ENCODE assay signal across 10 cellular contexts in the genomic region with DNA sequence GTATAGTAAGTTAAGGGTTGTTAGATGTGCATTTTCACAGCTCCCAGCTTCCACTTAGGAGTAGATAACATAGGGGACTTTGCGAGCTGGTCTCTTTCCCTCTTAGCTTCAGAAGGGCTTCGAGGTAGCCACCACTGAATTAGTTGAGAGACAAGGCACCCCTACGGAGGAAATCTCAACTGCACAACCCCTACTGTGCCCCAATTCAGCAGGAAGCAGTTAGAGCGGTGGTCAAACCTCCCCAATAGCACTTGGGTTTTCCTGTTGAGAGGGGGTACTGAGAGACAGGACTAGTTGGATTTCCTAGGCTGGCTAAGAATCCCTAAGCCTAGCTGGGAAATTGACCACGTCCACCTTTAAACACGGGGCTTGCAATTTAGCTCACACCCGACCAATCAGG. TPM values are rescaled to one million over a fixed set of nuclear protein-coding genes. Genes with fewer than 3 reads are reported as not detected.
DNase-seq lines count a peak whose midpoint lies in the region; ATAC-seq lines count a peak whose summit lies in the region.
"Had no signal": no experiment of that assay in that cellular context is flagged by ENCODE, and none has a peak within 500 bp of the region (broad histone marks: within the 10 kb centered on the region; RNA-seq: fewer than 3 reads in every experiment).

No MANE protein-coding gene starts in this region.

- H3K4me1 ChIP-seq in subcutaneous abdominal adipose tissue (ENCODE audit: control insufficient read depth in 5 of 5, insufficient read depth in 5 of 5, low read length in 5 of 5) = peaks cover 3 to 46% (median 43%) of the 10 kb centered on the region in 5 donors

- H3K9ac ChIP-seq in subcutaneous abdominal adipose tissue (ENCODE audit: low read length in 5 of 5) = no peak overlapping the region

- peaks cover 0 to 3% (median 0%) of the 10 kb centered on the region in 5 donors for H3K36me3 ChIP-seq in subcutaneous abdominal adipose tissue (ENCODE audit: control insufficient read depth in 5 of 5, insufficient read depth in 5 of 5, low read length in 5 of 5)

- DNase-seq in activated CD4-positive, alpha-beta T cell treated with anti-CD3 and anti-CD28 coated beads, Interleukin-2, amount 10 ng/mL, durations not matched to agents 24 days and 14 days = peak; percentile 64
- no peak for DNase-seq in activated CD4-positive, alpha-beta T cell treated with anti-CD3 and anti-CD28 coated beads for 4 hours
- DNase-seq in immature natural killer cell = peak; percentile 28 to 39 (median 38)
- DNase-seq: COR-L47, NCI-H524 had no signal

- peak overlapping the region; percentile 97 for H3K27ac Mint-ChIP-seq in activated CD4-positive, alpha-beta T cell treated with anti-CD3 and anti-CD28 coated beads, Interleukin-2, amount 10 ng/mL, durations not matched to agents 24 days and 14 days
- peak overlapping the region; percentile 88 for H3K27ac Mint-ChIP-seq in activated T-helper 17 cell treated with anti-CD3 and anti-CD28 coated beads, Interleukin-2, amount 50 U/mL, for 72 hours
- H3K27ac Mint-ChIP-seq in immature natural killer cell = peak overlapping the region; percentile 99 to 100 (median 99)

- peak overlapping the region; percentile 86 to 95 (median 93) for H3K4me3 ChIP-seq in subcutaneous abdominal adipose tissue (ENCODE audit: low read depth in 1 of 5, low read length in 5 of 5)

- ATAC-seq in activated T-helper 17 cell treated with anti-CD3 and anti-CD28 coated beads, Interleukin-2, amount 50 U/mL, for 72 hours (replicated peaks) = no peak
- ATAC-seq in HG02588 (IDR thresholded peaks at IDR 0.05; ENCODE audit: unreplicated experiment) (no peak), HG02798 (IDR thresholded peaks at IDR 0.05; ENCODE audit: poor library complexity, unreplicated experiment) (no peak), GM21390 (IDR thresholded peaks at IDR 0.05; ENCODE audit: unreplicated experiment) (no peak)

- peaks cover 14% of the 10 kb centered on the region for H3K36me3 Mint-ChIP-seq in activated CD4-positive, alpha-beta T cell treated with anti-CD3 and anti-CD28 coated beads, Interleukin-2, amount 10 ng/mL, durations not matched to agents 24 days and 14 days (ENCODE audit: low read depth)
- H3K36me3 Mint-ChIP-seq in activated T-helper 17 cell treated with anti-CD3 and anti-CD28 coated beads, Interleukin-2, amount 50 U/mL, for 72 hours (ENCODE audit: low read depth) = peaks cover 28% of the 10 kb centered on the region
- H3K36me3 Mint-ChIP-seq in immature natural killer cell = no peaks in the 10 kb centered on the region

- H3K9me3 Mint-ChIP-seq in activated CD4-positive, alpha-beta T cell treated with anti-CD3 and anti-CD28 coated beads, Interleukin-2, amount 10 ng/mL, durations not matched to agents 24 days and 14 days = no peaks in the 10 kb centered on the region
- no peaks in the 10 kb centered on the region for H3K9me3 Mint-ChIP-seq in activated T-helper 17 cell treated with anti-CD3 and anti-CD28 coated beads, Interleukin-2, amount 50 U/mL, for 72 hours
- H3K9me3 Mint-ChIP-seq in immature natural killer cell = no peaks in the 10 kb centered on the region

- peaks cover 0 to 5% (median 0%) of the 10 kb centered on the region in 5 donors for H3K9me3 ChIP-seq in subcutaneous abdominal adipose tissue (ENCODE audit: control insufficient read depth in 5 of 5, low read length in 5 of 5)

- H3K4me1 Mint-ChIP-seq in activated CD4-positive, alpha-beta T cell treated with anti-CD3 and anti-CD28 coated beads, Interleukin-2, amount 10 ng/mL, durations not matched to agents 24 days and 14 days = peaks cover 49% of the 10 kb centered on the region
- H3K4me1 Mint-ChIP-seq in activated T-helper 17 cell treated with anti-CD3 and anti-CD28 coated beads, Interleukin-2, amount 50 U/mL, for 72 hours = peaks cover 25% of the 10 kb centered on the region
- H3K4me1 Mint-ChIP-seq in immature natural killer cell = peaks cover 55% of the 10 kb centered on the region in 2 donors

- H3K27me3 ChIP-seq in subcutaneous abdominal adipose tissue (ENCODE audit: control insufficient read depth in 5 of 5, insufficient read depth in 4 of 5, low read length in 5 of 5) = no peaks in the 10 kb centered on the region

- intact Hi-C loops in activated CD4-positive, alpha-beta T cell treated with anti-CD3 and anti-CD28 coated beads, Interleukin-2, amount 10 ng/mL, durations not matched to agents 24 days and 14 days (cut with micrococcal nuclease) = loop anchor here (1.0 to 2.0 kb wide), 6 partner anchors 13 to 695 kb away; a partner anchor contains a TSS

- H3K4me3 Mint-ChIP-seq in activated CD4-positive, alpha-beta T cell treated with anti-CD3 and anti-CD28 coated beads, Interleukin-2, amount 10 ng/mL, durations not matched to agents 24 days and 14 days = peak overlapping the region; percentile 94
- H3K4me3 Mint-ChIP-seq in activated T-helper 17 cell treated with anti-CD3 and anti-CD28 coated beads, Interleukin-2, amount 50 U/mL, for 72 hours = peak overlapping the region; percentile 85
- peak overlapping the region; percentile 94 to 98 (median 96) for H3K4me3 Mint-ChIP-seq in immature natural killer cell

- no peaks in the 10 kb centered on the region for H3K27me3 Mint-ChIP-seq in activated CD4-positive, alpha-beta T cell treated with anti-CD3 and anti-CD28 coated beads, Interleukin-2, amount 10 ng/mL, durations not matched to agents 24 days and 14 days
- H3K27me3 Mint-ChIP-seq in activated T-helper 17 cell treated with anti-CD3 and anti-CD28 coated beads, Interleukin-2, amount 50 U/mL, for 72 hours = no peaks in the 10 kb centered on the region
- H3K27me3 Mint-ChIP-seq in immature natural killer cell (ENCODE audit: low read depth in 3 of 3) = peaks cover 13 to 16% (median 16%) of the 10 kb centered on the region in 3 donors

- H3K27ac ChIP-seq in subcutaneous abdominal adipose tissue (ENCODE audit: low read depth, low read length) = no peak overlapping the region

RNA-seq across cellular contexts. Expression of a gene that starts 1.1 kb away (rescaled TPM):
- total RNA-seq in activated CD4-positive, alpha-beta T cell treated with anti-CD3 and anti-CD28 coated beads, Interleukin-2, amount 10 ng/mL, durations not matched to agents 24 days and 14 days = 20.3 and 20.4 TPM in 2 replicates
- total RNA-seq in activated T-helper 17 cell treated with anti-CD3 and anti-CD28 coated beads, Interleukin-2, amount 50 U/mL, for 72 hours = 10 to 100 TPM; 25.3 to 27.4 TPM
- polyA plus RNA-seq in immature natural killer cell = 100 to 1,000 TPM in 1 of 3 donors, 10 to 100 TPM in 2; 65.1 to 115 (median 91.4) TPM

Comparison
In these comparisons a context has a peak if more than half of its experiments do, and no peak if none do; other contexts are left out.
1. DNase-seq: peak in activated CD4-positive, alpha-beta T cell treated with anti-CD3 and anti-CD28 coated beads, Interleukin-2, amount 10 ng/mL, durations not matched to agents 24 days and 14 days (single experiment) and immature natural killer cell (3 of 3); none in activated CD4-positive, alpha-beta T cell treated with anti-CD3 and anti-CD28 coated beads for 4 hours (0 of 2).
2. Peak in every context shown above with its lines, with median percentiles within 50 percentile points of each other: H3K27ac Mint-ChIP-seq and H3K4me3 Mint-ChIP-seq.